In genomic region chr2:54561010-54561409, GRCh38 we compare ENCODE assay signal across 8 cellular contexts.
DNase-seq lines count a peak whose midpoint lies in the region; ATAC-seq and TF ChIP-seq lines count a peak whose summit lies in the region.

No MANE protein-coding gene starts in this region.

- TF ChIP-seq EP300 in gastroesophageal sphincter (IDR thresholded peaks at IDR 0.05) = no peak

- POLR2A ChIA-PET in WTC11 (lab: Charles Lee) = no interaction called here

- no peak for TF ChIP-seq POLR2A in gastroesophageal sphincter (IDR thresholded peaks at IDR 0.05)

- H3K9me3 ChIP-seq in gastroesophageal sphincter (no peaks in the 10 kb centered on the region), skeletal muscle satellite cell (replicated peaks; ENCODE audit: low read length) (no peaks in the 10 kb centered on the region)

- peaks cover 60% of the 10 kb centered on the region for H3K4me1 Mint-ChIP-seq in WTC11

- H3K4me3 Mint-ChIP-seq in WTC11 = peak overlapping the region; percentile 91

- CTCF ChIA-PET in WTC11 (lab: Charles Lee) = no interaction called here

- no peaks in the 10 kb centered on the region for H3K36me3 ChIP-seq in gastroesophageal sphincter
- H3K36me3 ChIP-seq in skeletal muscle satellite cell (ENCODE audit: insufficient read depth, low read length) = no peaks in the 10 kb centered on the region

- 0 out of 2 replicates have a peak overlapping the region, but pooled peaks have one; percentile 40 for H3K27ac Mint-ChIP-seq in WTC11

- no peaks in the 10 kb centered on the region for H3K36me3 Mint-ChIP-seq in WTC11

- peak overlapping the region; percentile 71 for H3K4me3 ChIP-seq in HFF-Myc (replicated peaks; ENCODE audit: low read depth, low read length)
- H3K4me3 ChIP-seq in gastroesophageal sphincter = peak overlapping the region in 1 of 2 donors; percentile 56
- peak overlapping the region; percentile 80 for H3K4me3 ChIP-seq in skeletal muscle satellite cell (ENCODE audit: low read length)

- no peaks in the 10 kb centered on the region for H3K9me3 Mint-ChIP-seq in WTC11

- WGBS in gastroesophageal sphincter (ENCODE audit: low coverage in 1 of 2), 2 donors = 51 to 55% methylated on average over 2 to 3 of the region's 4 CpGs

- no peak for ATAC-seq in WTC11
- ATAC-seq in gastroesophageal sphincter = no peak
- no peak for ATAC-seq in omental fat pad (ENCODE audit: low FRiP score)

- DNase-seq in HFF-Myc (ENCODE audit: extremely low read depth, low read depth) (no peak), WTC11 (ENCODE audit: low spot score) (no peak), NCI-H2196 treated with DMSO at 0.1 percent for 48 hours (lab: John Stamatoyannopoulos, UW; ENCODE audit: unreplicated experiment) (no peak), NCI-H2196 (lab: John Stamatoyannopoulos, UW; ENCODE audit: unreplicated experiment) (no peak), omental fat pad (ENCODE audit: low spot score) (no peak), kidney glomerular epithelial cell (lab: John Stamatoyannopoulos, UW) (no peak)

- peak overlapping the region; percentile 8 to 92 (median 87) for H3K27ac ChIP-seq in gastroesophageal sphincter

- H3K9ac ChIP-seq in skeletal muscle satellite cell (ENCODE audit: low read depth, low read length) = peak overlapping the region; percentile 88

- H3K4me2 ChIP-seq in skeletal muscle satellite cell (ENCODE audit: low read length) = peak overlapping the region; percentile 87

- no peak for TF ChIP-seq CTCF in HFF-Myc (IDR thresholded peaks at IDR 0.05; ENCODE audit: low read depth, low read length, missing control alignments)
- no peak for TF ChIP-seq CTCF in WTC11 (IDR thresholded peaks at IDR 0.05)
- no peak for TF ChIP-seq CTCF in gastroesophageal sphincter (IDR thresholded peaks at IDR 0.05)
- TF ChIP-seq CTCF in omental fat pad (IDR thresholded peaks at IDR 0.05) = no peak

- H3K27me3 ChIP-seq in gastroesophageal sphincter = no peaks in the 10 kb centered on the region
- no peaks in the 10 kb centered on the region for H3K27me3 ChIP-seq in skeletal muscle satellite cell (ENCODE audit: control insufficient read depth, insufficient read depth, low read length)

- H3K27me3 Mint-ChIP-seq in WTC11 (ENCODE audit: low read depth) = no peaks in the 10 kb centered on the region

- peaks cover 19 to 88% (median 29%) of the 10 kb centered on the region in 3 donors for H3K4me1 ChIP-seq in gastroesophageal sphincter
- peaks cover 37% of the 10 kb centered on the region for H3K4me1 ChIP-seq in skeletal muscle satellite cell (ENCODE audit: control insufficient read depth, insufficient read depth, low read length)

TF ChIP-seq in WTC11, 78 proteins besides CTCF, POLR2A, EP300 and RAD21:
- TF ChIP-seq PRDM15 (CRISPR knock-in tag; IDR thresholded peaks at IDR 0.05) (no peak), SP1 (CRISPR knock-in tag; conservative IDR thresholded peaks at IDR 0.05) (no peak), ZNF121 (CRISPR knock-in tag; IDR thresholded peaks at IDR 0.05) (peak; percentile 93), MYBL2 (CRISPR knock-in tag; IDR thresholded peaks at IDR 0.05) (no peak), CREM (CRISPR knock-in tag; IDR thresholded peaks at IDR 0.05) (no peak)
